Comparison of ENCODE assay signal across 2 cellular contexts in genomic region chr6:14730654-14731053, GRCh38.
TF ChIP-seq lines count a peak whose summit lies in the region.

No MANE protein-coding gene starts in this region.

TF ChIP-seq in IMR-90, 13 proteins besides CTCF, POLR2A, EP300 and RAD21:
- TF ChIP-seq ELK1 (IDR thresholded peaks at IDR 0.05; ENCODE audit: borderline replicate concordance, low read depth, low read length) (no peak), SMC3 (IDR thresholded peaks at IDR 0.05; ENCODE audit: low read depth, low read length) (no peak), FOS (IDR thresholded peaks at IDR 0.05; ENCODE audit: low read depth, low read length) (no peak), MXI1 (IDR thresholded peaks at IDR 0.05; ENCODE audit: borderline replicate concordance, low read depth, low read length) (no peak), RCOR1 (IDR thresholded peaks at IDR 0.05; ENCODE audit: insufficient replicate concordance, low read length) (no peak), RFX5 (IDR thresholded peaks at IDR 0.05; ENCODE audit: low read depth, low read length) (no peak), MAFK (IDR thresholded peaks at IDR 0.05; ENCODE audit: low read depth, low read length) (no peak), BHLHE40 (IDR thresholded peaks at IDR 0.05; ENCODE audit: low read depth, low read length) (no peak), CHD1 (IDR thresholded peaks at IDR 0.05; ENCODE audit: low read depth, low read length) (no peak), NFE2L2 (IDR thresholded peaks at IDR 0.05; ENCODE audit: low read depth, low read length) (no peak), CEBPB (IDR thresholded peaks at IDR 0.05; ENCODE audit: low read depth, low read length) (no peak), MAZ (IDR thresholded peaks at IDR 0.05; ENCODE audit: borderline replicate concordance, low read depth, low read length) (no peak)
- TF ChIP-seq, protein P1, sequence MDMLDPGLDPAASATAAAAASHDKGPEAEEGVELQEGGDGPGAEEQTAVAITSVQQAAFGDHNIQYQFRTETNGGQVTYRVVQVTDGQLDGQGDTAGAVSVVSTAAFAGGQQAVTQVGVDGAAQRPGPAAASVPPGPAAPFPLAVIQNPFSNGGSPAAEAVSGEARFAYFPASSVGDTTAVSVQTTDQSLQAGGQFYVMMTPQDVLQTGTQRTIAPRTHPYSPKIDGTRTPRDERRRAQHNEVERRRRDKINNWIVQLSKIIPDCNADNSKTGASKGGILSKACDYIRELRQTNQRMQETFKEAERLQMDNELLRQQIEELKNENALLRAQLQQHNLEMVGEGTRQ (IDR thresholded peaks at IDR 0.05; ENCODE audit: low read depth, low read length), result no peak

TF ChIP-seq in K562, 482 proteins besides CTCF, POLR2A, EP300 and RAD21:
- TF ChIP-seq TRIM24 (IDR thresholded peaks at IDR 0.05), result no peak
- TF ChIP-seq SAFB (IDR thresholded peaks at IDR 0.05; ENCODE audit: borderline replicate concordance, low read depth, low read length), result no peak
- TF ChIP-seq MIER1 (IDR thresholded peaks at IDR 0.05; ENCODE audit: low read depth), result no peak
- no peak for TF ChIP-seq MXI1 (IDR thresholded peaks at IDR 0.05; ENCODE audit: low read depth, low read length)
- TF ChIP-seq CC2D1A (IDR thresholded peaks at IDR 0.05), result no peak
- TF ChIP-seq NR1H2 (CRISPR knock-in tag; IDR thresholded peaks at IDR 0.05), result 0 out of 2 replicates have a peak, but pooled peaks have one; percentile 33
- no peak for TF ChIP-seq POLR2G (IDR thresholded peaks at IDR 0.05; ENCODE audit: low read depth, low read length)
- TF ChIP-seq NFATC3 (IDR thresholded peaks at IDR 0.05), result no peak
- no peak for TF ChIP-seq KLF10 (CRISPR knock-in tag; IDR thresholded peaks at IDR 0.05)
- 0 out of 2 replicates have a peak, but pooled peaks have one; percentile 9 for TF ChIP-seq SMAD4 (CRISPR knock-in tag; conservative IDR thresholded peaks at IDR 0.05)
- TF ChIP-seq FOXP4 (CRISPR knock-in tag; IDR thresholded peaks at IDR 0.05; ENCODE audit: borderline replicate concordance), result no peak
- no peak for TF ChIP-seq MCM5 (IDR thresholded peaks at IDR 0.05; ENCODE audit: low read depth)
- TF ChIP-seq MCM3 (IDR thresholded peaks at IDR 0.05), result no peak
- no peak for TF ChIP-seq ELF4 (CRISPR knock-in tag; IDR thresholded peaks at IDR 0.05)
- no peak for TF ChIP-seq FOS (IDR thresholded peaks at IDR 0.05; ENCODE audit: extremely low read depth, insufficient read length)
- TF ChIP-seq CXXC5 (CRISPR knock-in tag; IDR thresholded peaks at IDR 0.05), result 0 out of 2 replicates have a peak, but pooled peaks have one; percentile 33
- TF ChIP-seq ZNF512 (tag; IDR thresholded peaks at IDR 0.05), result 0 out of 2 replicates have a peak, but pooled peaks have one; percentile 10
